Comparison of ENCODE assay signal across 21 cellular contexts in the genomic region with DNA sequence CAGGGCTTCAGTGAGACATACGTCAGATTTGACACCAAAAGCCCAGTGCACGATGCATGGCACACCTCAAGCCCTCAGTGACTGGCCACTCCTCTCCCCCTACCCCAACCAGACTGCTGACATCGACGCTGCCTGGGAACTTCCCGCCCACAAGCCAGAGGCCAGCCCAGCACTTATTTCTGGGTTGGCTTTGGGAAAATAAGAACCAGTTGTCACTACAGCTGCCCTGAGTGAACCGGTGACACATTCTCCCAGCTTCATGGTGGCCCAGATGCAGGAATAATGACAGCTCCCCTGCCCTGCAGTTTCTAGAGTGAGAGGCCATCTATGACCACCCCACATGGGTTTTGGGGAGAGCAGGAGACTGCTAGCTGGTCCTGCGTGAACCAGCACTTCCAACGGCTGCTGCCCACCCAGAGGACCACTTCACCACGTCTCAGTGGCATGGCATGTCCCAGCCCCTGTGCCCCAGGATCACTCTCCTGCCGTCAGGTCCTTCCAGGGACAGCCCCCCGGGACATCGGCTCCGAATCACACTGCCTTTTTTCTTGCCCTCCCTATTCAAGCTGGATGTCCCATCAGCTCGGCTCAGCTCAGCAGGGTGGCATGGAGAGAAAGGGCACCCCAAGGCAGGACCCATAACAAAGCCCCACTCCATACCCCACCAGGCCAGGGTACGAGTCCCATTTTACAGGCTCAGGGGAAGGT. TPM values are rescaled to one million over a fixed set of nuclear protein-coding genes. Genes with fewer than 3 reads are reported as not detected.
DNase-seq lines count a peak whose midpoint lies in the region; ATAC-seq, FAIRE-seq and TF ChIP-seq lines count a peak whose summit lies in the region.
"Had no signal": no experiment of that assay in that cellular context is flagged by ENCODE, and none has a peak within 500 bp of the region (broad histone marks: within the 10 kb centered on the region; RNA-seq: fewer than 3 reads in every experiment).

No MANE protein-coding gene starts in this region.

- H3K9me3 ChIP-seq in IMR-90 (ENCODE audit: control insufficient read depth, insufficient read depth, low read length) (no peaks in the 10 kb centered on the region), H1 (ENCODE audit: insufficient read depth in 2 of 2, low read depth in 1 of 2, low read length in 1 of 2) (no peaks in the 10 kb centered on the region)
- H3K9me3 ChIP-seq: thyroid gland had no signal

- H3K9ac ChIP-seq in IMR-90 (ENCODE audit: low read depth, low read length), result no peak overlapping the region
- no peak overlapping the region; a peak in 1 of 7 replicates for H3K9ac ChIP-seq in H1 (replicated peaks in 1 of 4; ENCODE audit: extremely low read depth in 1 of 4, low read depth in 3 of 4, low read length in 3 of 4)
- H3K9ac ChIP-seq: GM23248 had no signal

- dilution Hi-C loops in IMR-90 (cut with HindIII; ENCODE audit: low sequenced_read_pairs, unreplicated experiment), result no loop called here

- H3K4me3 Mint-ChIP-seq in nephron, result peak overlapping the region in 2 of 3 experiments; percentile 28 to 41
- H3K4me3 Mint-ChIP-seq: stimulated activated memory B cell treated with anti-CD40 and anti-IgM and Interleukin-4, amounts not matched to agents 10 μg/mL and 1 μg/mL and 100 μg/mL, for 72 hours; T-helper 1 cell treated with Interleukin-12 subunit alpha and Interleukin-12 subunit beta and Interleukin-4 antibody, amounts not matched to agents 30 μg/mL and 1 μg/mL, for 36 hours had no signal

- TF ChIP-seq POLR2A in IMR-90 (IDR thresholded peaks at IDR 0.05; ENCODE audit: low read depth, low read length) (no peak), H1 (IDR thresholded peaks at IDR 0.05; ENCODE audit: control extremely low read depth in 1 of 2, low read depth in 2 of 2, low read length in 2 of 2) (no peak)

- TF ChIP-seq RAD21 in IMR-90 (IDR thresholded peaks at IDR 0.05; ENCODE audit: low read length) (no peak), H1 (IDR thresholded peaks at IDR 0.05 in 1 of 2, conservative IDR thresholded peaks at IDR 0.05 in 1 of 2; ENCODE audit: low read depth in 2 of 2, low read length in 2 of 2) (no peak)

- CTCF ChIA-PET in IMR-90 (lab: Yijun Ruan, JAX), result no interaction called here
- CTCF ChIA-PET in H1 (lab: Charles Lee; ENCODE audit: partially characterized antibody), result interaction anchor here (0.7 to 1.1 kb wide), 2 partner anchors 27 to 178 kb away, joined by 3 read pairs; no protein-coding TSS in a partner anchor

- H3K18ac ChIP-seq in IMR-90 (ENCODE audit: low read depth, low read length), result no peak overlapping the region
- H3K18ac ChIP-seq in H1 (ENCODE audit: extremely low read depth, low read length), result no peak overlapping the region

- no peak overlapping the region for H2BK20ac ChIP-seq in IMR-90 (ENCODE audit: low read depth, low read length)
- no peak overlapping the region for H2BK20ac ChIP-seq in H1 (ENCODE audit: low read length)

- peaks cover 63% of the 10 kb centered on the region for H3K36me3 Mint-ChIP-seq in nephron (ENCODE audit: low read depth)

- peak overlapping the region; percentile 2 for H2AFZ ChIP-seq in IMR-90 (replicated peaks; ENCODE audit: low read length, poor library complexity)
- H2AFZ ChIP-seq in H1 (ENCODE audit: low read length), result no peak overlapping the region
- H2AFZ ChIP-seq: GM23248 had no signal

- no peak overlapping the region for H2BK120ac ChIP-seq in IMR-90 (ENCODE audit: low read depth, low read length)
- H2BK120ac ChIP-seq in H1 (replicated peaks; ENCODE audit: low read depth, low read length), result no peak overlapping the region

- POLR2A ChIA-PET in IMR-90 (lab: Charles Lee; ENCODE audit: unreplicated experiment), result no interaction called here
- POLR2A ChIA-PET in H1 (lab: Charles Lee; ENCODE audit: partially characterized antibody), result interaction anchor here (0.6 to 3.3 kb wide), 7 partner anchors 9 to 173 kb away, joined by 3 to 20 read pairs (median 4); partner anchors contain the start of genes IQCK and KNOP1

- ATAC-seq in IMR-90 (ENCODE audit: low read depth), result no peak
- ATAC-seq: left colon, Panc1, right cardiac atrium had no signal

- no peak for FAIRE-seq in H1 (lab: Jason Lieb, UNC)
- FAIRE-seq: GM12891 had no signal

- H3K36me3 ChIP-seq in IMR-90 (ENCODE audit: control insufficient read depth, insufficient read depth, low read length), result peaks cover 66% of the 10 kb centered on the region
- H3K36me3 ChIP-seq in H1 (ENCODE audit: control insufficient read depth in 2 of 4, insufficient read depth in 4 of 4, low read length in 3 of 4), result peaks cover 35 to 88% (median 53%) of the 10 kb centered on the region in 4 experiments

- H3K27me3 ChIP-seq in IMR-90 (ENCODE audit: control insufficient read depth, insufficient read depth, low read length) (no peaks in the 10 kb centered on the region), H1 (replicated peaks in 1 of 4; ENCODE audit: control insufficient read depth in 3 of 4, extremely low read depth in 1 of 4, insufficient read depth in 3 of 4, low read length in 3 of 4) (no peaks in the 10 kb centered on the region)
- H3K27me3 ChIP-seq: cardiac muscle cell, thyroid gland had no signal

- intact Hi-C loops in IMR-90 (cut with micrococcal nuclease), result no loop called here

- H3K14ac ChIP-seq in IMR-90 (replicated peaks; ENCODE audit: low read depth, low read length) (no peak overlapping the region), H1 (ENCODE audit: insufficient read length) (no peak overlapping the region)

- H3K4ac ChIP-seq in IMR-90 (ENCODE audit: low read depth, low read length) (no peak overlapping the region), H1 (replicated peaks; ENCODE audit: insufficient read length, low read depth, low read length) (no peak overlapping the region)

- H4K91ac ChIP-seq in IMR-90 (ENCODE audit: insufficient read depth, low read depth, low read length) (no peak overlapping the region; the same call in 1 of the 2 replicates), H1 (replicated peaks; ENCODE audit: insufficient read length, low read length) (no peak overlapping the region)

- H2BK5ac ChIP-seq in IMR-90 (ENCODE audit: low read depth, low read length, poor library complexity, severe bottlenecking) (no peak overlapping the region), H1 (ENCODE audit: low read depth, low read length) (no peak overlapping the region; the same call in 1 of the 2 replicates)

- H3K9me3 Mint-ChIP-seq in nephron, result no peaks in the 10 kb centered on the region
- H3K9me3 Mint-ChIP-seq: stimulated activated memory B cell treated with anti-CD40 and anti-IgM and Interleukin-4, amounts not matched to agents 10 μg/mL and 1 μg/mL and 100 μg/mL, for 72 hours; T-helper 1 cell treated with Interleukin-12 subunit alpha and Interleukin-12 subunit beta and Interleukin-4 antibody, amounts not matched to agents 30 μg/mL and 1 μg/mL, for 36 hours had no signal

- H3K23ac ChIP-seq in IMR-90 (ENCODE audit: low read depth, low read length) (no peak overlapping the region), H1 (ENCODE audit: insufficient read length) (no peak overlapping the region)

- no peak overlapping the region for H2AK5ac ChIP-seq in IMR-90 (ENCODE audit: low read depth, low read length)
- no peak overlapping the region for H2AK5ac ChIP-seq in H1 (ENCODE audit: low read depth, low read length)

- H3K56ac ChIP-seq in IMR-90 (ENCODE audit: extremely low read depth, insufficient read depth, low read length) (no peak overlapping the region), H1 (replicated peaks; ENCODE audit: insufficient read length, low read depth, low read length) (no peak overlapping the region)

- no peak overlapping the region for H3K4me2 ChIP-seq in IMR-90 (ENCODE audit: low read depth, low read length)
- H3K4me2 ChIP-seq in H1 (ENCODE audit: insufficient read depth in 1 of 2, low read depth in 2 of 2, low read length in 2 of 2), result 0 out of 4 replicates have a peak overlapping the region, but pooled peaks of 1 of the 2 experiments have one; percentile 4

- no peak overlapping the region for H3K27ac ChIP-seq in IMR-90 (ENCODE audit: insufficient read depth, low read length)
- 0 out of 2 replicates have a peak overlapping the region, but pooled peaks have one; percentile 22 for H3K27ac ChIP-seq in H1 (ENCODE audit: low read depth, low read length)
- H3K27ac ChIP-seq in substantia nigra (ENCODE audit: low read depth, low read length, poor library complexity, severe bottlenecking), result peak overlapping the region; percentile 52
- H3K27ac ChIP-seq: cardiac muscle cell, GM23248, thyroid gland had no signal

- H4K20me1 ChIP-seq in IMR-90 (ENCODE audit: insufficient read depth, low read length) (peaks cover 9% of the 10 kb centered on the region), H1 (replicated peaks in 1 of 2; ENCODE audit: control insufficient read depth in 1 of 2, insufficient read depth in 2 of 2, low read length in 2 of 2) (peaks cover 42 to 60% of the 10 kb centered on the region in 2 experiments)

- H4K5ac ChIP-seq in IMR-90 (ENCODE audit: low read depth, low read length) (no peak overlapping the region), H1 (ENCODE audit: insufficient read length, low read depth, low read length) (no peak overlapping the region)

- in situ Hi-C loops in IMR-90 (cut with MboI; ENCODE audit: low sequenced_read_pairs), result loop anchor here (25.0 kb wide), 1 partner anchor 596 kb away; the partner anchor contains the start of gene ITPRIPL2

- no peak for TF ChIP-seq CTCF in IMR-90 (conservative IDR thresholded peaks at IDR 0.05; ENCODE audit: low read depth, low read length)
- TF ChIP-seq CTCF in H1 (IDR thresholded peaks at IDR 0.05; ENCODE audit: control extremely low read depth in 1 of 3, insufficient read depth in 1 of 3, low read depth in 1 of 3, low read length in 3 of 3), result no peak
- no peak for TF ChIP-seq CTCF in nephron (IDR thresholded peaks at IDR 0.05; ENCODE audit: unreplicated experiment in 3 of 3)

- peaks cover 6% of the 10 kb centered on the region for H3K4me1 ChIP-seq in IMR-90 (ENCODE audit: control insufficient read depth, insufficient read depth, low read length)
- peaks cover 12 to 50% (median 37%) of the 10 kb centered on the region in 4 experiments for H3K4me1 ChIP-seq in H1 (replicated peaks in 1 of 4; ENCODE audit: control insufficient read depth in 3 of 4, insufficient read depth in 4 of 4, low read length in 3 of 4)

- H2BK12ac ChIP-seq in H1 (ENCODE audit: low read depth, low read length), result peak overlapping the region; percentile 50; the same call in 1 of the 2 replicates

- H2AK9ac ChIP-seq in IMR-90 (replicated peaks; ENCODE audit: low read depth, low read length, poor library complexity), result no peak overlapping the region

- no peak for DNase-seq in IMR-90
- no peak for DNase-seq in H1 (ENCODE audit: low read depth in 1 of 2, low spot score in 2 of 2)
- no peak for DNase-seq in substantia nigra (lab: John Stamatoyannopoulos, UW)
- no peak for DNase-seq in AG08395 (ENCODE audit: low spot score)
- DNase-seq in NCI-H2196 treated with DMSO at 0.1 percent for 48 hours (lab: John Stamatoyannopoulos, UW; ENCODE audit: unreplicated experiment), result no peak
- DNase-seq in NCI-H2227 (lab: John Stamatoyannopoulos, UW; ENCODE audit: unreplicated experiment), result no peak
- DNase-seq: DMS79, GM23248, Karpas-422, left colon, NCI-H1092, NCI-H1930, NCI-H446, right cardiac atrium, thyroid gland had no signal

- H3K4me3 ChIP-seq in IMR-90 (ENCODE audit: insufficient read depth, low read depth, low read length) (no peak overlapping the region), H1 (ENCODE audit: extremely low read depth in 1 of 4, insufficient read depth in 2 of 4, low read depth in 3 of 4, low read length in 4 of 4) (no peak overlapping the region)
- H3K4me3 ChIP-seq: cardiac muscle cell, GM23248, thyroid gland had no signal

- H3K23me2 ChIP-seq in H1 (ENCODE audit: low read depth, low read length), result no peaks in the 10 kb centered on the region

- BruUV-seq in IMR-90 (replicated peaks; lab: Mats Ljungman, UMichigan), result no TSS peak

- no peak for TF ChIP-seq EP300 in H1 (IDR thresholded peaks at IDR 0.05; ENCODE audit: borderline replicate concordance in 1 of 2, low read depth in 2 of 2, low read length in 2 of 2)

- WGBS in IMR-90 (ENCODE audit: extremely low coverage in 2 of 2, insufficient read length in 1 of 2), 2 experiments, result 90% methylated on average over 7 of the region's 15 CpGs; no CpG with 5 or more reads in 1 of the 2 experiments
- 86% methylated on average over 15 of the region's 15 CpGs; no CpG with 5 or more reads in 1 of the 2 experiments for WGBS in H1 (ENCODE audit: extremely low coverage in 1 of 2, insufficient coverage in 1 of 2, insufficient read length in 1 of 2, insufficient replicate concordance in 2 of 2, low coverage in 1 of 2, low lambda C conversion rate in 2 of 2, missing lambda C conversion rate in 1 of 2), 2 experiments

- H3K79me2 ChIP-seq in H1 (ENCODE audit: control insufficient read depth in 1 of 2, insufficient read depth in 2 of 2, low read length in 2 of 2), result peaks cover 7 to 94% of the 10 kb centered on the region in 2 experiments; a peak in 3 of 4 replicates

- peaks cover 3% of the 10 kb centered on the region for H3K27me3 Mint-ChIP-seq in nephron (ENCODE audit: low read depth)
- H3K27me3 Mint-ChIP-seq: stimulated activated memory B cell treated with anti-CD40 and anti-IgM and Interleukin-4, amounts not matched to agents 10 μg/mL and 1 μg/mL and 100 μg/mL, for 72 hours had no signal

- peaks cover 6% of the 10 kb centered on the region for H3K9me1 ChIP-seq in IMR-90 (ENCODE audit: insufficient read depth, low read length)

- peak overlapping the region; percentile 53 to 82 (median 81) for H3K27ac Mint-ChIP-seq in nephron
- H3K27ac Mint-ChIP-seq: stimulated activated memory B cell treated with anti-CD40 and anti-IgM and Interleukin-4, amounts not matched to agents 10 μg/mL and 1 μg/mL and 100 μg/mL, for 72 hours; T-helper 1 cell treated with Interleukin-12 subunit alpha and Interleukin-12 subunit beta and Interleukin-4 antibody, amounts not matched to agents 30 μg/mL and 1 μg/mL, for 36 hours had no signal

- H3K79me1 ChIP-seq in IMR-90 (ENCODE audit: low read depth in 1 of 2, low read length in 2 of 2), result peaks cover 30 to 68% of the 10 kb centered on the region in 2 experiments
- peaks cover 33% of the 10 kb centered on the region for H3K79me1 ChIP-seq in H1 (ENCODE audit: low read depth, low read length)

- H2BK15ac ChIP-seq in IMR-90 (ENCODE audit: low read depth, low read length) (no peak overlapping the region), H1 (ENCODE audit: low read length) (0 out of 2 replicates have a peak overlapping the region, but pooled peaks have one; percentile 3)

- H4K8ac ChIP-seq in IMR-90 (ENCODE audit: low read depth in 2 of 2, low read length in 2 of 2) (no peak overlapping the region), H1 (ENCODE audit: extremely low read depth, insufficient read depth, low read length) (no peak overlapping the region)

- peaks cover 43% of the 10 kb centered on the region for H3K4me1 Mint-ChIP-seq in nephron

RNA-seq across cellular contexts. Expression of gene KNOP1, which starts 9.4 kb away (rescaled TPM):
- total RNA-seq in IMR-90 (2012; rRNA removed), result 8.4 and 10.6 TPM in 2 replicates
- polyA plus RNA-seq in IMR-90 (2012; rRNA removed) (6.9 and 7.0 TPM in 2 replicates), H1 (2011; rRNA removed) (21.3 and 21.6 TPM in 2 replicates)
- polyA plus RNA-seq in IMR-90 (2012; cell fraction: cytosol; rRNA removed), result 2.2 and 6.1 TPM in 2 replicates
- polyA plus RNA-seq in IMR-90 (2012; cell fraction: nucleus; rRNA removed; ENCODE audit: low replicate concordance), result 1.4 and 4.3 TPM in 2 replicates
- 80.8 and 87.9 TPM in 2 replicates for total RNA-seq in H1 (2021; fragmentation: NEBNext Ultra II Directional; extraction: Animal tissue kit (Norgen Biotek cat#: 25700))
- 30.6 TPM for polyA plus RNA-seq in H1 (2011; cell fraction: cytosol; rRNA removed)
- polyA plus RNA-seq in H1 (2011; cell fraction: nucleus; rRNA removed), result 28.8 TPM
- 79.8 to 109 TPM (median 84.5 TPM) in 4 replicates for polyA plus RNA-seq in H1 (2012, experiment 1 of 2)
- polyA plus RNA-seq in H1 (2012, experiment 2 of 2), result 58.1 TPM
- 166 TPM for polyA plus RNA-seq in H1 (2013, experiment 1 of 2)
- polyA plus RNA-seq in H1 (2013, experiment 2 of 2), result 154 TPM
- 48.1 and 53.1 TPM in 2 replicates for polyA minus RNA-seq in H1 (2011; rRNA and poly(A)+ RNA removed)
- 24.3 TPM for polyA minus RNA-seq in H1 (2011; cell fraction: cytosol; rRNA and poly(A)+ RNA removed)
- polyA minus RNA-seq in H1 (2011; cell fraction: nucleus; rRNA and poly(A)+ RNA removed), result 57.8 TPM

RNA-seq across cellular contexts. Expression of gene IQCK, which starts 9.4 kb away (rescaled TPM):
- 4.2 and 5.4 TPM in 2 replicates for total RNA-seq in IMR-90 (2012; rRNA removed)
- polyA plus RNA-seq in IMR-90 (2012; rRNA removed), result 4.1 and 4.2 TPM in 2 replicates
- 3.7 and 6.6 TPM in 2 replicates for polyA plus RNA-seq in IMR-90 (2012; cell fraction: cytosol; rRNA removed)
- 6.1 and 9.2 TPM in 2 replicates for polyA plus RNA-seq in IMR-90 (2012; cell fraction: nucleus; rRNA removed; ENCODE audit: low replicate concordance)
- total RNA-seq in H1 (2021; fragmentation: NEBNext Ultra II Directional; extraction: Animal tissue kit (Norgen Biotek cat#: 25700)), result 5.8 and 6.2 TPM in 2 replicates
- polyA plus RNA-seq in H1 (2011; rRNA removed), result 9.3 and 10.4 TPM in 2 replicates
- 7.9 TPM for polyA plus RNA-seq in H1 (2011; cell fraction: cytosol; rRNA removed)
- polyA plus RNA-seq in H1 (2011; cell fraction: nucleus; rRNA removed), result 4.7 TPM
- polyA plus RNA-seq in H1 (2012, experiment 1 of 2), result 4.6 to 7.0 TPM (median 5.2 TPM) in 4 replicates
- 1.3 TPM for polyA plus RNA-seq in H1 (2012, experiment 2 of 2)
- polyA plus RNA-seq in H1 (2013, experiment 1 of 2), result 3.9 TPM
- polyA plus RNA-seq in H1 (2013, experiment 2 of 2), result 3.7 TPM
- 6.1 and 7.3 TPM in 2 replicates for polyA minus RNA-seq in H1 (2011; rRNA and poly(A)+ RNA removed)
- polyA minus RNA-seq in H1 (2011; cell fraction: cytosol; rRNA and poly(A)+ RNA removed), result 2.9 TPM
- polyA minus RNA-seq in H1 (2011; cell fraction: nucleus; rRNA and poly(A)+ RNA removed), result 12.8 TPM
